Comparison of ENCODE assay signal across 8 cellular contexts in genomic region chr6:151675746-151676459, GRCh38.
DNase-seq lines count a peak whose midpoint lies in the region; ATAC-seq and TF ChIP-seq lines count a peak whose summit lies in the region.

No MANE protein-coding gene starts in this region.

- H3K27ac Mint-ChIP-seq in CD14-positive monocyte = no peak overlapping the region

- H3K9me3 Mint-ChIP-seq in CD14-positive monocyte = peaks cover 0 to 5% (median 2%) of the 10 kb centered on the region in 7 donors

- H3K9me3 ChIP-seq in MG63 = no peaks in the 10 kb centered on the region

- no peaks in the 10 kb centered on the region for H3K36me3 Mint-ChIP-seq in CD14-positive monocyte

- ATAC-seq in GM18907 (IDR thresholded peaks at IDR 0.05; ENCODE audit: unreplicated experiment) (peak; percentile 92), HG03064 (IDR thresholded peaks at IDR 0.05; ENCODE audit: low read depth, unreplicated experiment) (peak; percentile 89)

- intact Hi-C loops in CD14-positive monocyte (cut with micrococcal nuclease) = loop anchor here in 1 of 2 donors (10.0 kb wide), 1 partner anchor 449 kb away; no protein-coding TSS in a partner anchor

- DNase-seq in CD14-positive monocyte (ENCODE audit: low spot score) (no peak), NCI-H748 treated with DMSO at 0.1 percent for 48 hours (lab: John Stamatoyannopoulos, UW) (peak; percentile 18), activated T-cell treated with anti-CD3 and anti-CD28 coated beads for 4 hours (peak; percentile 9), fibroblast of pulmonary artery (ENCODE audit: low read depth) (peak; percentile 51), pulmonary artery endothelial cell (ENCODE audit: low read depth, low spot score) (peak; percentile 7), MG63 (no peak)

- no peaks in the 10 kb centered on the region for H3K27me3 ChIP-seq in MG63

- no peak overlapping the region for H3K4me3 Mint-ChIP-seq in CD14-positive monocyte

- H3K36me3 ChIP-seq in MG63 = no peaks in the 10 kb centered on the region

- peaks cover 0 to 2% (median 2%) of the 10 kb centered on the region in 3 donors for H3K27me3 Mint-ChIP-seq in CD14-positive monocyte (ENCODE audit: low read depth in 3 of 3)

- H3K4me3 ChIP-seq in fibroblast of pulmonary artery (replicated peaks; ENCODE audit: low read depth, low read length) (no peak overlapping the region), MG63 (no peak overlapping the region)

- peaks cover 13% of the 10 kb centered on the region for H3K4me1 Mint-ChIP-seq in CD14-positive monocyte

- TF ChIP-seq CTCF in CD14-positive monocyte (IDR thresholded peaks at IDR 0.05) (peak; percentile 85), fibroblast of pulmonary artery (IDR thresholded peaks at IDR 0.05; ENCODE audit: low read length, missing control alignments) (peak; percentile 99)

Comparison
In these comparisons a context has a peak if more than half of its experiments do, and no peak if none do; other contexts are left out.
1. DNase-seq: peak in NCI-H748 treated with DMSO at 0.1 percent for 48 hours (single experiment), activated T-cell treated with anti-CD3 and anti-CD28 coated beads for 4 hours (single experiment), fibroblast of pulmonary artery (single experiment) and pulmonary artery endothelial cell (single experiment); none in CD14-positive monocyte (single experiment) and MG63 (single experiment).